Comparison of ENCODE assay signal across 13 cellular contexts in genomic region chr1:163875927-163876320, GRCh38.
DNase-seq lines count a peak whose midpoint lies in the region; ATAC-seq and TF ChIP-seq lines count a peak whose summit lies in the region.
"Had no signal": no experiment of that assay in that cellular context is flagged by ENCODE, and none has a peak within 500 bp of the region (broad histone marks: within the 10 kb centered on the region; RNA-seq: fewer than 3 reads in every experiment).

No MANE protein-coding gene starts in this region.

- no peak for TF ChIP-seq CTCF in chondrocyte (IDR thresholded peaks at IDR 0.05)
- no peak for TF ChIP-seq CTCF in uterus (IDR thresholded peaks at IDR 0.05)

- H3K36me3 Mint-ChIP-seq in chondrocyte (ENCODE audit: low read depth) (no peaks in the 10 kb centered on the region), T-helper 17 cell (ENCODE audit: low read depth) (no peaks in the 10 kb centered on the region)
- no peaks in the 10 kb centered on the region for H3K36me3 Mint-ChIP-seq in activated CD4-positive, alpha-beta T cell treated with anti-CD3 and anti-CD28 coated beads for 36 hours (ENCODE audit: low read depth)

- no peaks in the 10 kb centered on the region for H3K9me3 ChIP-seq in uterus
- no peaks in the 10 kb centered on the region for H3K9me3 ChIP-seq in T-helper 17 cell (ENCODE audit: control insufficient read depth, low read length, poor library complexity, severe bottlenecking)
- H3K9me3 ChIP-seq: upper lobe of left lung had no signal

- POLR2A ChIA-PET in activated CD4-positive, alpha-beta T cell treated with anti-CD3 and anti-CD28 coated beads for 36 hours (lab: Charles Lee) = no interaction called here

- CTCF ChIA-PET in activated CD4-positive, alpha-beta T cell treated with anti-CD3 and anti-CD28 coated beads for 36 hours (lab: Charles Lee) = no interaction called here

- H3K27ac Mint-ChIP-seq in chondrocyte (ENCODE audit: unreplicated experiment) = peak overlapping the region; percentile 81
- H3K27ac Mint-ChIP-seq in activated CD4-positive, alpha-beta T cell treated with anti-CD3 and anti-CD28 coated beads for 36 hours = no peak overlapping the region
- H3K27ac Mint-ChIP-seq in T-helper 17 cell = no peak overlapping the region
- H3K27ac Mint-ChIP-seq: activated CD4-positive, alpha-beta T cell treated with anti-CD3 and anti-CD28 coated beads, Interleukin-2, amount 10 ng/mL, durations not matched to agents 24 days and 14 days had no signal

- H3K27me3 Mint-ChIP-seq in chondrocyte (ENCODE audit: low read depth) (peaks cover 3% of the 10 kb centered on the region), T-helper 17 cell (no peaks in the 10 kb centered on the region)
- no peaks in the 10 kb centered on the region for H3K27me3 Mint-ChIP-seq in activated CD4-positive, alpha-beta T cell treated with anti-CD3 and anti-CD28 coated beads for 36 hours
- H3K27me3 Mint-ChIP-seq: activated CD4-positive, alpha-beta T cell treated with anti-CD3 and anti-CD28 coated beads, Interleukin-2, amount 10 ng/mL, durations not matched to agents 24 days and 14 days had no signal

- no peak for ATAC-seq in activated CD4-positive, alpha-beta T cell treated with anti-CD3 and anti-CD28 coated beads for 36 hours
- ATAC-seq in T-helper 17 cell = no peak

- DNase-seq in NCI-H2227 (lab: John Stamatoyannopoulos, UW; ENCODE audit: unreplicated experiment) (peak; percentile 11), NCI-H2227 treated with DMSO at 0.1 percent for 48 hours (lab: John Stamatoyannopoulos, UW) (no peak), chondrocyte (ENCODE audit: low spot score) (no peak), hepatic stellate cell (ENCODE audit: low spot score) (peak; percentile 14), uterus (peak in 1 of 2 donors; percentile 60), T-helper 17 cell (no peak), amygdala (lab: John Stamatoyannopoulos, UW) (no peak)
- DNase-seq in activated CD4-positive, alpha-beta T cell treated with anti-CD3 and anti-CD28 coated beads for 36 hours = no peak
- DNase-seq: ACHN; activated CD4-positive, alpha-beta T cell treated with anti-CD3 and anti-CD28 coated beads, Interleukin-2, amount 10 ng/mL, durations not matched to agents 24 days and 14 days; kidney glomerular epithelial cell; NCI-H446; upper lobe of left lung had no signal

- TF ChIP-seq POLR2A in uterus (IDR thresholded peaks at IDR 0.05) = no peak

- no peaks in the 10 kb centered on the region for H3K27me3 ChIP-seq in uterus
- H3K27me3 ChIP-seq: upper lobe of left lung had no signal

- no peaks in the 10 kb centered on the region for H3K9me3 Mint-ChIP-seq in chondrocyte (ENCODE audit: low read depth)
- H3K9me3 Mint-ChIP-seq in activated CD4-positive, alpha-beta T cell treated with anti-CD3 and anti-CD28 coated beads for 36 hours (ENCODE audit: low read depth) = peaks cover 3% of the 10 kb centered on the region

- H3K4me3 Mint-ChIP-seq in chondrocyte (ENCODE audit: unreplicated experiment) = no peak overlapping the region
- H3K4me3 Mint-ChIP-seq in activated CD4-positive, alpha-beta T cell treated with anti-CD3 and anti-CD28 coated beads for 36 hours = no peak overlapping the region
- no peak overlapping the region for H3K4me3 Mint-ChIP-seq in T-helper 17 cell
- H3K4me3 Mint-ChIP-seq: activated CD4-positive, alpha-beta T cell treated with anti-CD3 and anti-CD28 coated beads, Interleukin-2, amount 10 ng/mL, durations not matched to agents 24 days and 14 days had no signal

- H3K4me1 ChIP-seq in uterus = no peaks in the 10 kb centered on the region

- H3K4me3 ChIP-seq in uterus = peak overlapping the region in 1 of 2 donors; percentile 10
- H3K4me3 ChIP-seq: upper lobe of left lung had no signal

- H3K36me3 ChIP-seq in uterus = no peaks in the 10 kb centered on the region
- H3K36me3 ChIP-seq: upper lobe of left lung had no signal

- H3K4me1 Mint-ChIP-seq in chondrocyte (ENCODE audit: low read depth) (peaks cover 8% of the 10 kb centered on the region), T-helper 17 cell (no peaks in the 10 kb centered on the region)
- H3K4me1 Mint-ChIP-seq in activated CD4-positive, alpha-beta T cell treated with anti-CD3 and anti-CD28 coated beads for 36 hours = no peaks in the 10 kb centered on the region
- H3K4me1 Mint-ChIP-seq: activated CD4-positive, alpha-beta T cell treated with anti-CD3 and anti-CD28 coated beads, Interleukin-2, amount 10 ng/mL, durations not matched to agents 24 days and 14 days had no signal

- intact Hi-C loops in uterus (cut with DNase I; ENCODE audit: low total_unique reads) = no loop called here
- intact Hi-C loops in activated CD4-positive, alpha-beta T cell treated with anti-CD3 and anti-CD28 coated beads for 36 hours (cut with DNase I, micrococcal nuclease) = no loop called here

- H3K27ac ChIP-seq in uterus = peak overlapping the region; percentile 77 to 79

Comparison
In these comparisons a context has a peak if more than half of its experiments do, and no peak if none do; other contexts are left out.
1. DNase-seq: peak in NCI-H2227 (single experiment) and hepatic stellate cell (single experiment); none in NCI-H2227 treated with DMSO at 0.1 percent for 48 hours (single experiment), chondrocyte (single experiment), activated CD4-positive, alpha-beta T cell treated with anti-CD3 and anti-CD28 coated beads for 36 hours (single experiment), T-helper 17 cell (0 of 3) and amygdala (0 of 56).